In genomic region chr6:5663739-5664138, GRCh38 we compare ENCODE assay signal across 20 cellular contexts.
A peak's percentile ranks its signal among the peaks of the same experiment; 100 is the strongest.
DNase-seq lines count a peak whose midpoint lies in the region; ATAC-seq and TF ChIP-seq lines count a peak whose summit lies in the region.
"Had no signal": no experiment of that assay in that cellular context is flagged by ENCODE, and none has a peak within 500 bp of the region (broad histone marks: within the 10 kb centered on the region; RNA-seq: fewer than 3 reads in every experiment).

No MANE protein-coding gene starts in this region.

- H2BK12ac ChIP-seq in mesenchymal stem cell (ENCODE audit: low read length in 2 of 2), result no peak overlapping the region

- H3K27ac Mint-ChIP-seq in activated CD4-positive, alpha-beta T cell treated with anti-CD3 and anti-CD28 coated beads, Interleukin-2, amount 10 ng/mL, durations not matched to agents 7 days and 5 days, result peak overlapping the region; percentile 62
- peak overlapping the region; percentile 63 to 93 for H3K27ac Mint-ChIP-seq in T-cell
- no peak overlapping the region for H3K27ac Mint-ChIP-seq in activated naive CD4-positive, alpha-beta T cell treated with anti-CD3 and anti-CD28 coated beads, Interleukin-2, amount 10 ng/mL, durations not matched to agents 7 days and 5 days
- H3K27ac Mint-ChIP-seq in WTC11, result no peak overlapping the region

- H2BK120ac ChIP-seq in mesenchymal stem cell (ENCODE audit: low read depth, low read length), result no peak overlapping the region

- peaks cover 13% of the 10 kb centered on the region for H3K9me3 Mint-ChIP-seq in activated CD4-positive, alpha-beta T cell treated with anti-CD3 and anti-CD28 coated beads, Interleukin-2, amount 10 ng/mL, durations not matched to agents 7 days and 5 days
- H3K9me3 Mint-ChIP-seq in T-cell (peaks cover 0 to 4% (median 0%) of the 10 kb centered on the region in 3 donors), WTC11 (peaks cover 10% of the 10 kb centered on the region)
- H3K9me3 Mint-ChIP-seq in activated naive CD4-positive, alpha-beta T cell treated with anti-CD3 and anti-CD28 coated beads, Interleukin-2, amount 10 ng/mL, durations not matched to agents 7 days and 5 days, result peaks cover 8% of the 10 kb centered on the region
- H3K9me3 Mint-ChIP-seq: IgD-negative memory B cell had no signal

- no peak overlapping the region for H2AK5ac ChIP-seq in mesenchymal stem cell (ENCODE audit: low read length, severe bottlenecking)

- H3K4me3 ChIP-seq in mesenchymal stem cell (ENCODE audit: insufficient read depth in 1 of 2, low read depth in 1 of 2, low read length in 2 of 2), result no peak overlapping the region

- DNase-seq in activated CD4-positive, alpha-beta T cell treated with anti-CD3 and anti-CD28 coated beads, Interleukin-2, amount 10 ng/mL, durations not matched to agents 7 days and 5 days, result no peak
- DNase-seq in activated CD4-positive, alpha-beta T cell treated with anti-CD3 and anti-CD28 coated beads for 4 hours, result no peak
- DNase-seq in T-cell (no peak), mesenchymal stem cell (no peak), sciatic nerve (ENCODE audit: low spot score) (no peak), WTC11 (ENCODE audit: low spot score) (no peak)
- DNase-seq in activated naive CD4-positive, alpha-beta T cell treated with anti-CD3 and anti-CD28 coated beads, Interleukin-2, amount 10 ng/mL, durations not matched to agents 7 days and 5 days, result no peak
- DNase-seq: 8988T, DMS79, Kasumi-1, NCI-H1694, NCI-H2081, NCI-H2171 treated with DMSO at 0.1 percent for 48 hours, NCI-H446, NCI-H526, PC-3, Right ventricle myocardium superior had no signal

- H3K36me3 ChIP-seq in mesenchymal stem cell (ENCODE audit: control insufficient read depth in 1 of 2, insufficient read depth in 2 of 2, low read depth in 1 of 2, low read length in 2 of 2), result no peaks in the 10 kb centered on the region

- H3K27me3 ChIP-seq in mesenchymal stem cell (ENCODE audit: control insufficient read depth in 1 of 2, insufficient read depth in 1 of 2, low read length in 2 of 2), result no peaks in the 10 kb centered on the region

- H3K4ac ChIP-seq in mesenchymal stem cell (ENCODE audit: low read depth in 1 of 2, low read length in 2 of 2), result no peak overlapping the region

- H4K8ac ChIP-seq in mesenchymal stem cell (ENCODE audit: low read length), result peak overlapping the region; percentile 77

- WGBS in mesenchymal stem cell, result 100% methylated on average over 2 of the region's 2 CpGs

- no peak for TF ChIP-seq CTCF in WTC11 (IDR thresholded peaks at IDR 0.05)

- H3K14ac ChIP-seq in mesenchymal stem cell (ENCODE audit: low read length in 2 of 2), result no peak overlapping the region

- H3K9ac ChIP-seq in mesenchymal stem cell (ENCODE audit: low read length), result no peak overlapping the region

- POLR2A ChIA-PET in activated CD4-positive, alpha-beta T cell treated with anti-CD3 and anti-CD28 coated beads, Interleukin-2, amount 10 ng/mL, durations not matched to agents 7 days and 5 days (lab: Charles Lee), result no interaction called here
- POLR2A ChIA-PET in T-cell (lab: Charles Lee), result interaction anchor here in 1 of 2 donors (0.6 kb wide), 1 partner anchor 159 kb away, joined by 8 read pairs; no protein-coding TSS in a partner anchor
- POLR2A ChIA-PET in WTC11 (lab: Charles Lee), result no interaction called here

- H3K36me3 Mint-ChIP-seq in activated CD4-positive, alpha-beta T cell treated with anti-CD3 and anti-CD28 coated beads, Interleukin-2, amount 10 ng/mL, durations not matched to agents 7 days and 5 days (ENCODE audit: low read depth), result peaks cover 14% of the 10 kb centered on the region
- H3K36me3 Mint-ChIP-seq in T-cell (peaks cover 18% of the 10 kb centered on the region), WTC11 (no peaks in the 10 kb centered on the region)
- peaks cover 28% of the 10 kb centered on the region for H3K36me3 Mint-ChIP-seq in activated naive CD4-positive, alpha-beta T cell treated with anti-CD3 and anti-CD28 coated beads, Interleukin-2, amount 10 ng/mL, durations not matched to agents 7 days and 5 days

- intact Hi-C loops in sciatic nerve (cut with DNase I), result no loop called here

- no peak overlapping the region for H3K27ac ChIP-seq in mesenchymal stem cell (ENCODE audit: low read length, poor library complexity, severe bottlenecking)
- H3K27ac ChIP-seq: C4-2B had no signal

- no peak overlapping the region for H3K4me3 Mint-ChIP-seq in activated CD4-positive, alpha-beta T cell treated with anti-CD3 and anti-CD28 coated beads, Interleukin-2, amount 10 ng/mL, durations not matched to agents 7 days and 5 days
- H3K4me3 Mint-ChIP-seq in T-cell (peak overlapping the region in 1 of 3 donors; percentile 3), WTC11 (no peak overlapping the region)
- H3K4me3 Mint-ChIP-seq in activated naive CD4-positive, alpha-beta T cell treated with anti-CD3 and anti-CD28 coated beads, Interleukin-2, amount 10 ng/mL, durations not matched to agents 7 days and 5 days, result no peak overlapping the region
- H3K4me3 Mint-ChIP-seq: IgD-negative memory B cell had no signal

- no peaks in the 10 kb centered on the region for H3K9me3 ChIP-seq in mesenchymal stem cell (ENCODE audit: control insufficient read depth, low read length)

- no peak overlapping the region for H2AFZ ChIP-seq in mesenchymal stem cell (ENCODE audit: low read depth, low read length)

- H3K4me1 Mint-ChIP-seq in activated CD4-positive, alpha-beta T cell treated with anti-CD3 and anti-CD28 coated beads, Interleukin-2, amount 10 ng/mL, durations not matched to agents 7 days and 5 days, result peaks cover 51% of the 10 kb centered on the region
- peaks cover 61 to 65% (median 63%) of the 10 kb centered on the region in 3 donors for H3K4me1 Mint-ChIP-seq in T-cell
- peaks cover 53% of the 10 kb centered on the region for H3K4me1 Mint-ChIP-seq in activated naive CD4-positive, alpha-beta T cell treated with anti-CD3 and anti-CD28 coated beads, Interleukin-2, amount 10 ng/mL, durations not matched to agents 7 days and 5 days
- peaks cover 25% of the 10 kb centered on the region for H3K4me1 Mint-ChIP-seq in WTC11

- ATAC-seq in T-cell (replicated peaks in 1 of 4) (no peak), sciatic nerve (no peak), WTC11 (no peak), HG02759 (IDR thresholded peaks at IDR 0.05; ENCODE audit: unreplicated experiment) (no peak)
- ATAC-seq: PC-3 had no signal

- H2BK15ac ChIP-seq in mesenchymal stem cell (ENCODE audit: low read depth, poor library complexity, severe bottlenecking), result no peak overlapping the region

- no peak overlapping the region for H3K4me2 ChIP-seq in mesenchymal stem cell (ENCODE audit: low read length, poor library complexity, severe bottlenecking)

- CTCF ChIA-PET in activated CD4-positive, alpha-beta T cell treated with anti-CD3 and anti-CD28 coated beads, Interleukin-2, amount 10 ng/mL, durations not matched to agents 7 days and 5 days (lab: Charles Lee), result interaction anchor here (1.4 kb wide), 1 partner anchor 56 kb away, joined by 3 read pairs; no protein-coding TSS in a partner anchor
- CTCF ChIA-PET in T-cell (lab: Charles Lee) (no interaction called here), WTC11 (lab: Charles Lee) (interaction anchor here (0.5 kb wide), 1 partner anchor 138 kb away, joined by 4 read pairs; no protein-coding TSS in a partner anchor)
- CTCF ChIA-PET in activated naive CD4-positive, alpha-beta T cell treated with anti-CD3 and anti-CD28 coated beads, Interleukin-2, amount 10 ng/mL, durations not matched to agents 7 days and 5 days (lab: Charles Lee), result interaction anchor here (0.8 to 1.8 kb wide), 2 partner anchors 14 to 35 kb away, joined by 4 to 6 read pairs; no protein-coding TSS in a partner anchor

- peak overlapping the region; percentile 61 for H4K91ac ChIP-seq in mesenchymal stem cell (ENCODE audit: low read length)

- H3K27me3 Mint-ChIP-seq in activated CD4-positive, alpha-beta T cell treated with anti-CD3 and anti-CD28 coated beads, Interleukin-2, amount 10 ng/mL, durations not matched to agents 7 days and 5 days, result no peaks in the 10 kb centered on the region
- no peaks in the 10 kb centered on the region for H3K27me3 Mint-ChIP-seq in T-cell
- H3K27me3 Mint-ChIP-seq in activated naive CD4-positive, alpha-beta T cell treated with anti-CD3 and anti-CD28 coated beads, Interleukin-2, amount 10 ng/mL, durations not matched to agents 7 days and 5 days, result peaks cover 3% of the 10 kb centered on the region
- H3K27me3 Mint-ChIP-seq in WTC11 (ENCODE audit: low read depth), result no peaks in the 10 kb centered on the region
- H3K27me3 Mint-ChIP-seq: IgD-negative memory B cell had no signal

- no peak overlapping the region for H3K23ac ChIP-seq in mesenchymal stem cell (ENCODE audit: low read length in 2 of 2)

- H3K18ac ChIP-seq in mesenchymal stem cell (ENCODE audit: low read depth in 1 of 2, low read length in 2 of 2), result no peak overlapping the region

- peaks cover 3% of the 10 kb centered on the region for H3K79me1 ChIP-seq in mesenchymal stem cell (replicated peaks; ENCODE audit: low read length, poor library complexity, severe bottlenecking)

- H3K4me1 ChIP-seq in mesenchymal stem cell (ENCODE audit: control insufficient read depth, insufficient read depth, low read depth, low read length), result no peaks in the 10 kb centered on the region

- H2BK5ac ChIP-seq in mesenchymal stem cell (ENCODE audit: low read depth, low read length, poor library complexity, severe bottlenecking), result no peak overlapping the region

TF ChIP-seq in WTC11, 78 proteins besides CTCF, POLR2A, EP300 and RAD21 (continues in another document):
- TF ChIP-seq CDX4 (CRISPR knock-in tag; IDR thresholded peaks at IDR 0.05; ENCODE audit: borderline replicate concordance) (no peak), USF2 (CRISPR knock-in tag; IDR thresholded peaks at IDR 0.05) (no peak)

Comparison
In these comparisons a context has a peak if more than half of its experiments do, and no peak if none do; other contexts are left out.
1. H3K27ac Mint-ChIP-seq: peak in activated CD4-positive, alpha-beta T cell treated with anti-CD3 and anti-CD28 coated beads, Interleukin-2, amount 10 ng/mL, durations not matched to agents 7 days and 5 days (single experiment) and T-cell (2 of 2); none in activated naive CD4-positive, alpha-beta T cell treated with anti-CD3 and anti-CD28 coated beads, Interleukin-2, amount 10 ng/mL, durations not matched to agents 7 days and 5 days (single experiment) and WTC11 (single experiment).
2. CTCF ChIA-PET loops: an anchor here in activated CD4-positive, alpha-beta T cell treated with anti-CD3 and anti-CD28 coated beads, Interleukin-2, amount 10 ng/mL, durations not matched to agents 7 days and 5 days (1.4 kb wide), activated naive CD4-positive, alpha-beta T cell treated with anti-CD3 and anti-CD28 coated beads, Interleukin-2, amount 10 ng/mL, durations not matched to agents 7 days and 5 days (0.8 to 1.8 kb wide) and WTC11 (0.5 kb wide); none called in T-cell.